Comparison of ENCODE assay signal across 22 cellular contexts in genomic region chr15:64122936-64123351, GRCh38. TPM values are rescaled to one million over a fixed set of nuclear protein-coding genes. Genes with fewer than 3 reads are reported as not detected.
DNase-seq lines count a peak whose midpoint lies in the region; ATAC-seq and FAIRE-seq lines count a peak whose summit lies in the region.
"Had no signal": no experiment of that assay in that cellular context is flagged by ENCODE, and none has a peak within 500 bp of the region (broad histone marks: within the 10 kb centered on the region; RNA-seq: fewer than 3 reads in every experiment).

No MANE protein-coding gene starts in this region.

- DNase-seq in amygdala (lab: John Stamatoyannopoulos, UW), result peak in 50 of 56 donors; percentile 27 to 96 (median 81)
- DNase-seq in fibroblast of gingiva (ENCODE audit: low read depth), result peak; percentile 64
- DNase-seq in sciatic nerve (ENCODE audit: low spot score), result no peak
- no peak for DNase-seq in urothelium cell line (ENCODE audit: low spot score)
- DNase-seq in SKM-1 (lab: John Stamatoyannopoulos, UW; ENCODE audit: unreplicated experiment), result no peak
- no peak for DNase-seq in dedifferentiated amniotic fluid mesenchymal stem cell (ENCODE audit: extremely low spot score)
- DNase-seq: activated CD4-positive, alpha-beta T cell treated with anti-CD3 and anti-CD28 coated beads, Interleukin-2, amount 50 U/mL, for 1 hour; CD4-positive, CD25-positive, alpha-beta regulatory T cell; effector memory CD4-positive, alpha-beta T cell; HCEC 1CT; mesendoderm; naive B cell; NCI-H1048; NCI-H187; NCI-H69; sigmoid colon; stimulated activated naive CD8-positive, alpha-beta T cell treated with anti-CD3 and anti-CD28 coated beads, Interleukin-15, amount 100 ng/mL, for 72 hours had no signal

- intact Hi-C loops in sciatic nerve (cut with DNase I), result no loop called here

- FAIRE-seq in urothelium cell line (lab: Jason Lieb, UNC), result no peak
- FAIRE-seq: GM19239 had no signal

- ATAC-seq in sciatic nerve, result peak; percentile 85
- no peak for ATAC-seq in HG03442 (IDR thresholded peaks at IDR 0.05; ENCODE audit: unreplicated experiment)
- ATAC-seq: activated naive CD4-positive, alpha-beta T cell treated with anti-CD3 and anti-CD28 coated beads, Interleukin-2, amount 50 U/mL, for 72 hours; stimulated activated naive CD8-positive, alpha-beta T cell treated with anti-CD3 and anti-CD28 coated beads, Interleukin-15, amount 100 ng/mL, for 72 hours had no signal

- H3K27ac ChIP-seq in layer of hippocampus (ENCODE audit: low read depth, low read length), result peak overlapping the region; percentile 92
- H3K27ac ChIP-seq: HL-60 had no signal

- H3K27me3 ChIP-seq in layer of hippocampus (ENCODE audit: control insufficient read depth, insufficient read depth, low read length), result no peaks in the 10 kb centered on the region
- H3K27me3 ChIP-seq: sigmoid colon had no signal

RNA-seq across cellular contexts. Expression of gene SNX1, which starts 27.2 kb away (rescaled TPM):
- total RNA-seq in sciatic nerve, result 178 TPM

RNA-seq across cellular contexts. Expression of gene SNX22, which starts 28.6 kb away (rescaled TPM):
- total RNA-seq in sciatic nerve, result 2.1 TPM

RNA-seq across cellular contexts. Expression of gene CIAO2A, which starts 29.3 kb away (rescaled TPM):
- 26.3 TPM for total RNA-seq in sciatic nerve

RNA-seq across cellular contexts. Expression of gene PPIB, which starts 39.9 kb away (rescaled TPM):
- total RNA-seq in sciatic nerve, result 218 TPM

Comparison
In these comparisons a context has a peak if more than half of its experiments do, and no peak if none do; other contexts are left out.
1. DNase-seq: peak in amygdala (50 of 56) and fibroblast of gingiva (single experiment); none in sciatic nerve (single experiment), urothelium cell line (single experiment), SKM-1 (single experiment) and dedifferentiated amniotic fluid mesenchymal stem cell (single experiment).